In genomic region chr2:72142743-72143440, GRCh38 we compare ENCODE assay signal across 10 cellular contexts. TPM values are rescaled to one million over a fixed set of nuclear protein-coding genes. Genes with fewer than 3 reads are reported as not detected.
DNase-seq lines count a peak whose midpoint lies in the region; FAIRE-seq lines count a peak whose summit lies in the region.
"Had no signal": no experiment of that assay in that cellular context is flagged by ENCODE, and none has a peak within 500 bp of the region (broad histone marks: within the 10 kb centered on the region; RNA-seq: fewer than 3 reads in every experiment).

No MANE protein-coding gene starts in this region.

- peaks cover 44% of the 10 kb centered on the region for H3K27me3 ChIP-seq in GM23248 (replicated peaks; ENCODE audit: insufficient read depth)

- H3K4me3 ChIP-seq in GM23248 (peak overlapping the region; percentile 47), skeletal muscle cell (ENCODE audit: low read depth, low read length) (peak overlapping the region; percentile 13)

- in situ Hi-C loops in GM23248 (cut with MboI) = loop anchor here (10.0 kb wide), 1 partner anchor 338 kb away; no protein-coding TSS in a partner anchor

- FAIRE-seq in RCC 7860 (lab: Jason Lieb, UNC) (no peak), HTR-8/SVneo (lab: Jason Lieb, UNC) (no peak)

- H3K79me2 ChIP-seq in GM23248 (ENCODE audit: insufficient read depth) = no peaks in the 10 kb centered on the region

- H3K4me2 ChIP-seq in GM23248 (ENCODE audit: unreplicated experiment) = peak overlapping the region; percentile 12

- no peaks in the 10 kb centered on the region for H3K9me2 ChIP-seq in GM23248 (ENCODE audit: insufficient read depth)

- peak; percentile 67 for DNase-seq in GM23248
- peak; percentile 55 for DNase-seq in astrocyte of the hippocampus (ENCODE audit: low read depth, low spot score)
- peak; percentile 28 for DNase-seq in iris pigment epithelial cell (ENCODE audit: low read depth)
- DNase-seq in skeletal muscle cell (ENCODE audit: low read depth) = no peak
- DNase-seq in DMS153 treated with DMSO at 0.1 percent for 48 hours (lab: John Stamatoyannopoulos, UW; ENCODE audit: unreplicated experiment) = no peak
- DNase-seq in RCC 7860 (ENCODE audit: low spot score) = no peak
- DNase-seq in HTR-8/SVneo (ENCODE audit: insufficient read length, low spot score) = no peak
- DNase-seq in NCI-H2029 (lab: John Stamatoyannopoulos, UW) = no peak
- DNase-seq: RPMI8226; stimulated activated naive CD8-positive, alpha-beta T cell treated with anti-CD3 and anti-CD28 coated beads, Interleukin-15, Interleukin-2, amounts not matched to agents 100 U/mL and 50 U/mL, for 24 hours had no signal

- H3K4me1 ChIP-seq in GM23248 (ENCODE audit: insufficient read depth) = peaks cover 5% of the 10 kb centered on the region; the same call in 1 of the 2 replicates

- no peaks in the 10 kb centered on the region for H3K9me3 ChIP-seq in GM23248 (ENCODE audit: low read depth)

- no peak overlapping the region for H3K9ac ChIP-seq in GM23248

- 0 out of 2 replicates have a peak overlapping the region, but pooled peaks have one; percentile 53 for H2AFZ ChIP-seq in GM23248

- WGBS in GM23248 (ENCODE audit: low coverage in 1 of 2, low lambda C conversion rate in 2 of 2, missing lambda C conversion rate in 2 of 2), 2 experiments = 15 to 21% methylated on average over 31 to 45 of the region's 45 CpGs

- H3K27ac ChIP-seq in GM23248 = no peak overlapping the region

- no peaks in the 10 kb centered on the region for H3F3A ChIP-seq in GM23248 (ENCODE audit: insufficient read depth)

- H4K20me1 ChIP-seq in GM23248 (ENCODE audit: insufficient read depth) = no peaks in the 10 kb centered on the region

- no peaks in the 10 kb centered on the region for H3K36me3 ChIP-seq in GM23248 (ENCODE audit: low read depth)

RNA-seq across cellular contexts. Expression of gene CYP26B1, which starts 4.8 kb away (rescaled TPM):
- 0.25 and 0.32 TPM in 2 replicates for total RNA-seq in GM23248 (2014; rRNA removed; shearing (Covaris generic))
- 0.23 and 0.33 TPM in 2 replicates for polyA plus RNA-seq in GM23248 (2016; fragmentation: Nextera tagmentation; extraction: Ambion mirVana)

Comparison
In these comparisons a context has a peak if more than half of its experiments do, and no peak if none do; other contexts are left out.
1. DNase-seq: peak in GM23248 (single experiment), astrocyte of the hippocampus (single experiment) and iris pigment epithelial cell (single experiment); none in skeletal muscle cell (single experiment), DMS153 treated with DMSO at 0.1 percent for 48 hours (single experiment), RCC 7860 (single experiment), HTR-8/SVneo (single experiment) and NCI-H2029 (single experiment).